8 cellular contexts compared by ENCODE assay signal in genomic region chr16:30805370-30806169, GRCh38. TPM values are rescaled to one million over a fixed set of nuclear protein-coding genes. Genes with fewer than 3 reads are reported as not detected.
DNase-seq lines count a peak whose midpoint lies in the region; ATAC-seq and TF ChIP-seq lines count a peak whose summit lies in the region.

No MANE protein-coding gene starts in this region.

- ATAC-seq in gastroesophageal sphincter = peak; percentile 97
- no peak for ATAC-seq in HG02588 (IDR thresholded peaks at IDR 0.05; ENCODE audit: unreplicated experiment)

- no peaks in the 10 kb centered on the region for H3K27me3 Mint-ChIP-seq in activated naive CD4-positive, alpha-beta T cell treated with anti-CD3 and anti-CD28 coated beads, Interleukin-2, amount 50 U/mL, for 24 hours
- no peaks in the 10 kb centered on the region for H3K27me3 Mint-ChIP-seq in neural crest cell (ENCODE audit: low read depth)

- H3K4me3 Mint-ChIP-seq in activated naive CD4-positive, alpha-beta T cell treated with anti-CD3 and anti-CD28 coated beads, Interleukin-2, amount 50 U/mL, for 24 hours = peak overlapping the region; percentile 92
- H3K4me3 Mint-ChIP-seq in neural crest cell = peak overlapping the region; percentile 89

- no peaks in the 10 kb centered on the region for H3K9me3 ChIP-seq in HUES6 (ENCODE audit: control insufficient read depth, insufficient read depth, low read depth, low read length)
- no peaks in the 10 kb centered on the region for H3K9me3 ChIP-seq in gastroesophageal sphincter
- H3K9me3 ChIP-seq in tibial artery = no peaks in the 10 kb centered on the region

- 0 out of 2 replicates have a peak, but pooled peaks cover 4% of the 10 kb centered on the region for H3K4me1 ChIP-seq in HUES6 (ENCODE audit: control insufficient read depth, insufficient read depth, low read length)
- H3K4me1 ChIP-seq in gastroesophageal sphincter = peaks cover 0 to 24% (median 11%) of the 10 kb centered on the region in 3 donors
- H3K4me1 ChIP-seq in tibial artery = peaks cover 0 to 22% (median 10%) of the 10 kb centered on the region in 4 donors

- peak overlapping the region; percentile 84 for H3K4me3 ChIP-seq in HUES6 (ENCODE audit: low read depth, low read length)
- H3K4me3 ChIP-seq in gastroesophageal sphincter = peak overlapping the region; percentile 59 to 89
- H3K4me3 ChIP-seq in tibial artery = peak overlapping the region; percentile 69 to 90

- TF ChIP-seq EP300 in gastroesophageal sphincter (IDR thresholded peaks at IDR 0.05) = no peak

- DNase-seq in DMS79 (lab: John Stamatoyannopoulos, UW) = peak; percentile 68
- DNase-seq in SHP77 (lab: John Stamatoyannopoulos, UW) = peak; percentile 86 to 90
- DNase-seq in neural crest cell (ENCODE audit: low read depth, low spot score) = peak; percentile 71
- peak; percentile 86 to 92 for DNase-seq in tibial artery

- TF ChIP-seq CTCF in gastroesophageal sphincter (IDR thresholded peaks at IDR 0.05) (peak in 2 of 4 experiments; percentile 6 to 26), neural crest cell (conservative IDR thresholded peaks at IDR 0.05) (no peak), tibial artery (IDR thresholded peaks at IDR 0.05) (no peak)

- peak; percentile 93 to 96 for TF ChIP-seq POLR2A in gastroesophageal sphincter (IDR thresholded peaks at IDR 0.05)

- no peaks in the 10 kb centered on the region for H3K36me3 Mint-ChIP-seq in activated naive CD4-positive, alpha-beta T cell treated with anti-CD3 and anti-CD28 coated beads, Interleukin-2, amount 50 U/mL, for 24 hours
- no peaks in the 10 kb centered on the region for H3K36me3 Mint-ChIP-seq in neural crest cell (ENCODE audit: low read depth)

- H3K27ac ChIP-seq in HUES6 (ENCODE audit: low read depth, low read length) = peak overlapping the region; percentile 39; the same call in 1 of the 2 replicates
- peak overlapping the region; percentile 71 to 97 (median 92) for H3K27ac ChIP-seq in gastroesophageal sphincter
- H3K27ac ChIP-seq in tibial artery = peak overlapping the region; percentile 92 to 93

- peak overlapping the region; percentile 88 for H3K9ac ChIP-seq in HUES6 (ENCODE audit: low read length)

- H3K27me3 ChIP-seq in HUES6 (ENCODE audit: control insufficient read depth, insufficient read depth, low read length) = peaks cover 51% of the 10 kb centered on the region
- no peaks in the 10 kb centered on the region for H3K27me3 ChIP-seq in gastroesophageal sphincter
- no peaks in the 10 kb centered on the region for H3K27me3 ChIP-seq in tibial artery

- WGBS in gastroesophageal sphincter (ENCODE audit: low coverage in 1 of 2), 2 donors = no CpG with 5 or more reads among the region's 62 CpGs

- no peaks in the 10 kb centered on the region for H3K9me3 Mint-ChIP-seq in activated naive CD4-positive, alpha-beta T cell treated with anti-CD3 and anti-CD28 coated beads, Interleukin-2, amount 50 U/mL, for 24 hours
- no peaks in the 10 kb centered on the region for H3K9me3 Mint-ChIP-seq in neural crest cell

- peak overlapping the region; percentile 90 for H3K27ac Mint-ChIP-seq in activated naive CD4-positive, alpha-beta T cell treated with anti-CD3 and anti-CD28 coated beads, Interleukin-2, amount 50 U/mL, for 24 hours
- H3K27ac Mint-ChIP-seq in neural crest cell (ENCODE audit: unreplicated experiment) = peak overlapping the region; percentile 96

- peaks cover 19% of the 10 kb centered on the region for H3K4me1 Mint-ChIP-seq in activated naive CD4-positive, alpha-beta T cell treated with anti-CD3 and anti-CD28 coated beads, Interleukin-2, amount 50 U/mL, for 24 hours
- peaks cover 31% of the 10 kb centered on the region for H3K4me1 Mint-ChIP-seq in neural crest cell

- H3K36me3 ChIP-seq in HUES6 (ENCODE audit: control insufficient read depth, insufficient read depth, low read length) (no peaks in the 10 kb centered on the region), gastroesophageal sphincter (no peaks in the 10 kb centered on the region), tibial artery (no peaks in the 10 kb centered on the region)

- intact Hi-C loops in tibial artery (cut with DNase I; ENCODE audit: low total_unique reads) = loop anchor here (10.0 kb wide), 1 partner anchor 61 kb away; the partner anchor contains the start of gene PHKG2

RNA-seq across cellular contexts. Expression of gene ZNF629, which starts 18.6 kb away (rescaled TPM):
- total RNA-seq in gastroesophageal sphincter = 10 to 100 TPM; 12.3 to 16.5 (median 14.5) TPM
- total RNA-seq in neural crest cell = 41.0 and 41.4 TPM in 2 replicates

RNA-seq across cellular contexts. Expression of gene RNF40, which starts 43.4 kb away (rescaled TPM):
- total RNA-seq in gastroesophageal sphincter (100 to 1,000 TPM in 1 of 4 donors, 10 to 100 TPM in 3; 76.4 to 108 (median 80.6) TPM), neural crest cell (154 and 157 TPM in 2 replicates)

RNA-seq across cellular contexts. Expression of gene CFAP119, which starts 43.7 kb away (rescaled TPM):
- total RNA-seq in gastroesophageal sphincter (1 to 10 TPM in 2 of 4 donors, not detected in 2; 1.3 to 1.9 TPM), neural crest cell (14.4 and 18.5 TPM in 2 replicates)

RNA-seq across cellular contexts. Expression of gene PHKG2, which starts 57.3 kb away (rescaled TPM):
- total RNA-seq in gastroesophageal sphincter (10 to 100 TPM; 19.4 to 29.0 (median 23.4) TPM), neural crest cell (39.2 and 40.8 TPM in 2 replicates)

Comparison
In these comparisons a context has a peak if more than half of its experiments do, and no peak if none do; other contexts are left out.
1. H3K27ac ChIP-seq: peak in every context shown above with its lines; median percentile 92 in tibial artery; 92 in gastroesophageal sphincter; 39 in HUES6.